Comparison of ENCODE assay signal across 1 cellular context in genomic region chr17:80394629-80395216, GRCh38.
TF ChIP-seq lines count a peak whose summit lies in the region.

No MANE protein-coding gene starts in this region.

TF ChIP-seq in GM23338, 12 proteins besides CTCF, POLR2A, EP300 and RAD21 (continued from another document):
- TF ChIP-seq CREB1 (CRISPR knock-in tag; IDR thresholded peaks at IDR 0.05; ENCODE audit: low read depth) (no peak), POLR2AphosphoS5 (IDR thresholded peaks at IDR 0.05; ENCODE audit: low read depth) (no peak), ZNF114 (CRISPR knock-in tag; IDR thresholded peaks at IDR 0.05) (no peak), STAT1 (IDR thresholded peaks at IDR 0.05; ENCODE audit: unreplicated experiment) (no peak), ZNF331 (CRISPR knock-in tag; IDR thresholded peaks at IDR 0.05; ENCODE audit: low read depth) (no peak), ETS1 (IDR thresholded peaks at IDR 0.05) (no peak), JUNB (IDR thresholded peaks at IDR 0.05; ENCODE audit: unreplicated experiment) (no peak), EZH2phosphoT487 (IDR thresholded peaks at IDR 0.05; ENCODE audit: unreplicated experiment) (no peak)
- TF ChIP-seq, protein P1, sequence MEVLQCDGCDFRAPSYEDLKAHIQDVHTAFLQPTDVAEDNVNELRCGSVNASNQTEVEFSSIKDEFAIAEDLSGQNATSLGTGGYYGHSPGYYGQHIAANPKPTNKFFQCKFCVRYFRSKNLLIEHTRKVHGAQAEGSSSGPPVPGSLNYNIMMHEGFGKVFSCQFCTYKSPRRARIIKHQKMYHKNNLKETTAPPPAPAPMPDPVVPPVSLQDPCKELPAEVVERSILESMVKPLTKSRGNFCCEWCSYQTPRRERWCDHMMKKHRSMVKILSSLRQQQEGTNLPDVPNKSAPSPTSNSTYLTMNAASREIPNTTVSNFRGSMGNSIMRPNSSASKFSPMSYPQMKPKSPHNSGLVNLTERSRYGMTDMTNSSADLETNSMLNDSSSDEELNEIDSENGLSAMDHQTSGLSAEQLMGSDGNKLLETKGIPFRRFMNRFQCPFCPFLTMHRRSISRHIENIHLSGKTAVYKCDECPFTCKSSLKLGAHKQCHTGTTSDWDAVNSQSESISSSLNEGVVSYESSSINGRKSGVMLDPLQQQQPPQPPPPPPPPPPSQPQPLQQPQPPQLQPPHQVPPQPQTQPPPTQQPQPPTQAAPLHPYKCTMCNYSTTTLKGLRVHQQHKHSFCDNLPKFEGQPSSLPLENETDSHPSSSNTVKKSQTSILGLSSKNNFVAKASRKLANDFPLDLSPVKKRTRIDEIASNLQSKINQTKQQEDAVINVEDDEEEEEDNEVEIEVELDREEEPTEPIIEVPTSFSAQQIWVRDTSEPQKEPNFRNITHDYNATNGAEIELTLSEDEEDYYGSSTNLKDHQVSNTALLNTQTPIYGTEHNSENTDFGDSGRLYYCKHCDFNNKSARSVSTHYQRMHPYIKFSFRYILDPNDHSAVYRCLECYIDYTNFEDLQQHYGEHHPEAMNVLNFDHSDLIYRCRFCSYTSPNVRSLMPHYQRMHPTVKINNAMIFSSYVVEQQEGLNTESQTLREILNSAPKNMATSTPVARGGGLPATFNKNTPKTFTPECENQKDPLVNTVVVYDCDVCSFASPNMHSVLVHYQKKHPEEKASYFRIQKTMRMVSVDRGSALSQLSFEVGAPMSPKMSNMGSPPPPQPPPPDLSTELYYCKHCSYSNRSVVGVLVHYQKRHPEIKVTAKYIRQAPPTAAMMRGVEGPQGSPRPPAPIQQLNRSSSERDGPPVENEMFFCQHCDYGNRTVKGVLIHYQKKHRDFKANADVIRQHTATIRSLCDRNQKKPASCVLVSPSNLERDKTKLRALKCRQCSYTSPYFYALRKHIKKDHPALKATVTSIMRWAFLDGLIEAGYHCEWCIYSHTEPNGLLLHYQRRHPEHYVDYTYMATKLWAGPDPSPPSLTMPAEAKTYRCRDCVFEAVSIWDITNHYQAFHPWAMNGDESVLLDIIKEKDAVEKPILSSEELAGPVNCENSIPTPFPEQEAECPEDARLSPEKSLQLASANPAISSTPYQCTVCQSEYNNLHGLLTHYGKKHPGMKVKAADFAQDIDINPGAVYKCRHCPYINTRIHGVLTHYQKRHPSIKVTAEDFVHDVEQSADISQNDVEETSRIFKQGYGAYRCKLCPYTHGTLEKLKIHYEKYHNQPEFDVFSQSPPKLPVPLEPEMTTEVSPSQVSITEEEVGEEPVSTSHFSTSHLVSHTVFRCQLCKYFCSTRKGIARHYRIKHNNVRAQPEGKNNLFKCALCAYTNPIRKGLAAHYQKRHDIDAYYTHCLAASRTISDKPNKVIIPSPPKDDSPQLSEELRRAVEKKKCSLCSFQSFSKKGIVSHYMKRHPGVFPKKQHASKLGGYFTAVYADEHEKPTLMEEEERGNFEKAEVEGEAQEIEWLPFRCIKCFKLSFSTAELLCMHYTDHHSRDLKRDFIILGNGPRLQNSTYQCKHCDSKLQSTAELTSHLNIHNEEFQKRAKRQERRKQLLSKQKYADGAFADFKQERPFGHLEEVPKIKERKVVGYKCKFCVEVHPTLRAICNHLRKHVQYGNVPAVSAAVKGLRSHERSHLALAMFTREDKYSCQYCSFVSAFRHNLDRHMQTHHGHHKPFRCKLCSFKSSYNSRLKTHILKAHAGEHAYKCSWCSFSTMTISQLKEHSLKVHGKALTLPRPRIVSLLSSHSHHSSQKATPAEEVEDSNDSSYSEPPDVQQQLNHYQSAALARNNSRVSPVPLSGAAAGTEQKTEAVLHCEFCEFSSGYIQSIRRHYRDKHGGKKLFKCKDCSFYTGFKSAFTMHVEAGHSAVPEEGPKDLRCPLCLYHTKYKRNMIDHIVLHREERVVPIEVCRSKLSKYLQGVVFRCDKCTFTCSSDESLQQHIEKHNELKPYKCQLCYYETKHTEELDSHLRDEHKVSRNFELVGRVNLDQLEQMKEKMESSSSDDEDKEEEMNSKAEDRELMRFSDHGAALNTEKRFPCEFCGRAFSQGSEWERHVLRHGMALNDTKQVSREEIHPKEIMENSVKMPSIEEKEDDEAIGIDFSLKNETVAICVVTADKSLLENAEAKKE (CRISPR knock-in tag; IDR thresholded peaks at IDR 0.05): no peak
